ENCODE assay signal across 1 cellular context in the genomic region with DNA sequence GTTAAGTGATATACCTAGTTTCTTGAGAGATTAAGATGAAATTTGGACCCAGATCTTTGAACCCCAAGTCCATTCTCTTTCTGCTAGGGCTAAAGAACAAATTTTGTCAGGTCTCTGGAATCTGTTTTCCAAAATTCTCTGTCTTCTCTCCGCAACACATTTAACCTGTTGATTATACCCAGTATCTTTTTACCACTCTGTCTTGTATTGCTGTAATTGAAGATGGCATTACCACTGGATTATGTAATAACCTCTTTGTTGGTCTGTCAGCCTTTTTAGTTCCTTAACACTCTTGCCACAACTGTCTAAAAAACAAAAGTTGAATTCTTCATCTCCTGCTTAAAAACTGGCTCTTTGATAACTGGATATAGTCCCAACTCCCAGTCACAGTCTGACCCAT.
TF ChIP-seq lines count a peak whose summit lies in the region.

No MANE protein-coding gene starts in this region.

TF ChIP-seq in GM23338, 12 proteins besides CTCF, POLR2A, EP300 and RAD21 (continued from another document):
- TF ChIP-seq ZNF114 (CRISPR knock-in tag; IDR thresholded peaks at IDR 0.05) (no peak), ZNF331 (CRISPR knock-in tag; IDR thresholded peaks at IDR 0.05; ENCODE audit: low read depth) (no peak)
- TF ChIP-seq, protein P1, sequence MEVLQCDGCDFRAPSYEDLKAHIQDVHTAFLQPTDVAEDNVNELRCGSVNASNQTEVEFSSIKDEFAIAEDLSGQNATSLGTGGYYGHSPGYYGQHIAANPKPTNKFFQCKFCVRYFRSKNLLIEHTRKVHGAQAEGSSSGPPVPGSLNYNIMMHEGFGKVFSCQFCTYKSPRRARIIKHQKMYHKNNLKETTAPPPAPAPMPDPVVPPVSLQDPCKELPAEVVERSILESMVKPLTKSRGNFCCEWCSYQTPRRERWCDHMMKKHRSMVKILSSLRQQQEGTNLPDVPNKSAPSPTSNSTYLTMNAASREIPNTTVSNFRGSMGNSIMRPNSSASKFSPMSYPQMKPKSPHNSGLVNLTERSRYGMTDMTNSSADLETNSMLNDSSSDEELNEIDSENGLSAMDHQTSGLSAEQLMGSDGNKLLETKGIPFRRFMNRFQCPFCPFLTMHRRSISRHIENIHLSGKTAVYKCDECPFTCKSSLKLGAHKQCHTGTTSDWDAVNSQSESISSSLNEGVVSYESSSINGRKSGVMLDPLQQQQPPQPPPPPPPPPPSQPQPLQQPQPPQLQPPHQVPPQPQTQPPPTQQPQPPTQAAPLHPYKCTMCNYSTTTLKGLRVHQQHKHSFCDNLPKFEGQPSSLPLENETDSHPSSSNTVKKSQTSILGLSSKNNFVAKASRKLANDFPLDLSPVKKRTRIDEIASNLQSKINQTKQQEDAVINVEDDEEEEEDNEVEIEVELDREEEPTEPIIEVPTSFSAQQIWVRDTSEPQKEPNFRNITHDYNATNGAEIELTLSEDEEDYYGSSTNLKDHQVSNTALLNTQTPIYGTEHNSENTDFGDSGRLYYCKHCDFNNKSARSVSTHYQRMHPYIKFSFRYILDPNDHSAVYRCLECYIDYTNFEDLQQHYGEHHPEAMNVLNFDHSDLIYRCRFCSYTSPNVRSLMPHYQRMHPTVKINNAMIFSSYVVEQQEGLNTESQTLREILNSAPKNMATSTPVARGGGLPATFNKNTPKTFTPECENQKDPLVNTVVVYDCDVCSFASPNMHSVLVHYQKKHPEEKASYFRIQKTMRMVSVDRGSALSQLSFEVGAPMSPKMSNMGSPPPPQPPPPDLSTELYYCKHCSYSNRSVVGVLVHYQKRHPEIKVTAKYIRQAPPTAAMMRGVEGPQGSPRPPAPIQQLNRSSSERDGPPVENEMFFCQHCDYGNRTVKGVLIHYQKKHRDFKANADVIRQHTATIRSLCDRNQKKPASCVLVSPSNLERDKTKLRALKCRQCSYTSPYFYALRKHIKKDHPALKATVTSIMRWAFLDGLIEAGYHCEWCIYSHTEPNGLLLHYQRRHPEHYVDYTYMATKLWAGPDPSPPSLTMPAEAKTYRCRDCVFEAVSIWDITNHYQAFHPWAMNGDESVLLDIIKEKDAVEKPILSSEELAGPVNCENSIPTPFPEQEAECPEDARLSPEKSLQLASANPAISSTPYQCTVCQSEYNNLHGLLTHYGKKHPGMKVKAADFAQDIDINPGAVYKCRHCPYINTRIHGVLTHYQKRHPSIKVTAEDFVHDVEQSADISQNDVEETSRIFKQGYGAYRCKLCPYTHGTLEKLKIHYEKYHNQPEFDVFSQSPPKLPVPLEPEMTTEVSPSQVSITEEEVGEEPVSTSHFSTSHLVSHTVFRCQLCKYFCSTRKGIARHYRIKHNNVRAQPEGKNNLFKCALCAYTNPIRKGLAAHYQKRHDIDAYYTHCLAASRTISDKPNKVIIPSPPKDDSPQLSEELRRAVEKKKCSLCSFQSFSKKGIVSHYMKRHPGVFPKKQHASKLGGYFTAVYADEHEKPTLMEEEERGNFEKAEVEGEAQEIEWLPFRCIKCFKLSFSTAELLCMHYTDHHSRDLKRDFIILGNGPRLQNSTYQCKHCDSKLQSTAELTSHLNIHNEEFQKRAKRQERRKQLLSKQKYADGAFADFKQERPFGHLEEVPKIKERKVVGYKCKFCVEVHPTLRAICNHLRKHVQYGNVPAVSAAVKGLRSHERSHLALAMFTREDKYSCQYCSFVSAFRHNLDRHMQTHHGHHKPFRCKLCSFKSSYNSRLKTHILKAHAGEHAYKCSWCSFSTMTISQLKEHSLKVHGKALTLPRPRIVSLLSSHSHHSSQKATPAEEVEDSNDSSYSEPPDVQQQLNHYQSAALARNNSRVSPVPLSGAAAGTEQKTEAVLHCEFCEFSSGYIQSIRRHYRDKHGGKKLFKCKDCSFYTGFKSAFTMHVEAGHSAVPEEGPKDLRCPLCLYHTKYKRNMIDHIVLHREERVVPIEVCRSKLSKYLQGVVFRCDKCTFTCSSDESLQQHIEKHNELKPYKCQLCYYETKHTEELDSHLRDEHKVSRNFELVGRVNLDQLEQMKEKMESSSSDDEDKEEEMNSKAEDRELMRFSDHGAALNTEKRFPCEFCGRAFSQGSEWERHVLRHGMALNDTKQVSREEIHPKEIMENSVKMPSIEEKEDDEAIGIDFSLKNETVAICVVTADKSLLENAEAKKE (CRISPR knock-in tag; IDR thresholded peaks at IDR 0.05), result no peak
- TF ChIP-seq, protein P2, sequence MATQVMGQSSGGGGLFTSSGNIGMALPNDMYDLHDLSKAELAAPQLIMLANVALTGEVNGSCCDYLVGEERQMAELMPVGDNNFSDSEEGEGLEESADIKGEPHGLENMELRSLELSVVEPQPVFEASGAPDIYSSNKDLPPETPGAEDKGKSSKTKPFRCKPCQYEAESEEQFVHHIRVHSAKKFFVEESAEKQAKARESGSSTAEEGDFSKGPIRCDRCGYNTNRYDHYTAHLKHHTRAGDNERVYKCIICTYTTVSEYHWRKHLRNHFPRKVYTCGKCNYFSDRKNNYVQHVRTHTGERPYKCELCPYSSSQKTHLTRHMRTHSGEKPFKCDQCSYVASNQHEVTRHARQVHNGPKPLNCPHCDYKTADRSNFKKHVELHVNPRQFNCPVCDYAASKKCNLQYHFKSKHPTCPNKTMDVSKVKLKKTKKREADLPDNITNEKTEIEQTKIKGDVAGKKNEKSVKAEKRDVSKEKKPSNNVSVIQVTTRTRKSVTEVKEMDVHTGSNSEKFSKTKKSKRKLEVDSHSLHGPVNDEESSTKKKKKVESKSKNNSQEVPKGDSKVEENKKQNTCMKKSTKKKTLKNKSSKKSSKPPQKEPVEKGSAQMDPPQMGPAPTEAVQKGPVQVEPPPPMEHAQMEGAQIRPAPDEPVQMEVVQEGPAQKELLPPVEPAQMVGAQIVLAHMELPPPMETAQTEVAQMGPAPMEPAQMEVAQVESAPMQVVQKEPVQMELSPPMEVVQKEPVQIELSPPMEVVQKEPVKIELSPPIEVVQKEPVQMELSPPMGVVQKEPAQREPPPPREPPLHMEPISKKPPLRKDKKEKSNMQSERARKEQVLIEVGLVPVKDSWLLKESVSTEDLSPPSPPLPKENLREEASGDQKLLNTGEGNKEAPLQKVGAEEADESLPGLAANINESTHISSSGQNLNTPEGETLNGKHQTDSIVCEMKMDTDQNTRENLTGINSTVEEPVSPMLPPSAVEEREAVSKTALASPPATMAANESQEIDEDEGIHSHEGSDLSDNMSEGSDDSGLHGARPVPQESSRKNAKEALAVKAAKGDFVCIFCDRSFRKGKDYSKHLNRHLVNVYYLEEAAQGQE (IDR thresholded peaks at IDR 0.05; ENCODE audit: unreplicated experiment), result no peak
